Comparison of ENCODE assay signal across 8 cellular contexts in genomic region chr4:109815151-109816081, GRCh38. TPM values are rescaled to one million over a fixed set of nuclear protein-coding genes. Genes with fewer than 3 reads are reported as not detected.
DNase-seq lines count a peak whose midpoint lies in the region; ATAC-seq, FAIRE-seq and TF ChIP-seq lines count a peak whose summit lies in the region.

TSS of gene GAR1 (plus strand) at chr4:109815762. CDS start at chr4:109816165, 403 bp downstream.

- peak in 1 of 9 donors; percentile 21 for TF ChIP-seq CTCF in heart right ventricle (IDR thresholded peaks at IDR 0.05)

- H3K4me1 ChIP-seq in heart right ventricle = peaks cover 0 to 25% (median 17%) of the 10 kb centered on the region in 9 donors

- H3K4me1 Mint-ChIP-seq in T-cell = peaks cover 42 to 44% (median 44%) of the 10 kb centered on the region in 3 donors

- peak; percentile 100 for ATAC-seq in HG02840 (IDR thresholded peaks at IDR 0.05; ENCODE audit: low FRiP score, unreplicated experiment)
- peak; percentile 95 to 97 (median 96) for ATAC-seq in T-cell (replicated peaks in 1 of 4)
- peak; percentile 98 to 100 (median 100) for ATAC-seq in heart right ventricle

- peak; percentile 69 for DNase-seq in GM12891 (ENCODE audit: insufficient read length, low spot score)
- DNase-seq in NCI-H1436 treated with DMSO at 0.1 percent for 48 hours (lab: John Stamatoyannopoulos, UW) = peak; percentile 78
- DNase-seq in T-cell = peak; percentile 66 to 91 (median 83)
- DNase-seq in heart right ventricle = peak; percentile 84 to 90
- peak; percentile 81 to 98 (median 89) for DNase-seq in posterior cingulate gyrus
- DNase-seq in ureter (ENCODE audit: low spot score) = peak; percentile 90

- H3K4me3 Mint-ChIP-seq in T-cell = peak within 1 kb of the TSS; percentile 96 to 99 (median 99)

- 0% methylated on average over 53 of the region's 53 CpGs for WGBS in adipose tissue, 3 donors
- WGBS in heart right ventricle, 2 donors = 0% methylated on average over 53 of the region's 53 CpGs

- H3K27me3 ChIP-seq in heart right ventricle = no peaks in the 10 kb centered on the region

- peak; percentile 83 for TF ChIP-seq POLR2A in GM12891 (IDR thresholded peaks at IDR 0.05; ENCODE audit: low read depth, low read length)

- H3K4me3 ChIP-seq in heart right ventricle = peak within 1 kb of the TSS; percentile 65 to 94 (median 78)

- H3K9me3 Mint-ChIP-seq in T-cell = no peaks in the 10 kb centered on the region

- H3K36me3 Mint-ChIP-seq in T-cell = peaks cover 17% of the 10 kb centered on the region

- FAIRE-seq in GM12891 (lab: Jason Lieb, UNC) = peak; percentile 98

- no peak within 1 kb of the TSS for H3K27ac ChIP-seq in adipose tissue (ENCODE audit: low read depth, low read length)
- peak within 1 kb of the TSS in 9 of 10 donors; percentile 69 to 90 (median 85) for H3K27ac ChIP-seq in heart right ventricle

- CTCF ChIA-PET in T-cell (lab: Charles Lee) = interaction anchor here in 1 of 2 donors (0.6 to 1.2 kb wide), 6 partner anchors 10 to 1884 kb away, joined by 3 to 4 read pairs (median 3); partner anchors contain the start of gene SEC24B

- H3K9me3 ChIP-seq in heart right ventricle = no peaks in the 10 kb centered on the region

- POLR2A ChIA-PET in T-cell (lab: Charles Lee) = interaction anchor here in 1 of 2 donors (0.6 kb wide), 1 partner anchor 1461 kb away, joined by 5 read pairs; no protein-coding TSS in a partner anchor

- H3K36me3 ChIP-seq in heart right ventricle = peaks cover 0 to 32% (median 8%) of the 10 kb centered on the region in 9 donors

- intact Hi-C loops in heart right ventricle (cut with DNase I) = loop anchor here in 9 of 10 donors (2.0 to 10.0 kb wide), 9 partner anchors 83 to 383 kb away; partner anchors contain the start of genes CASP6 (in 8 of the 9), SEC24B (in 6 of the 9) and PLA2G12A (in 2 of the 9)
- intact Hi-C loops in posterior cingulate gyrus (cut with DNase I) = loop anchor here (5.0 kb wide), 2 partner anchors 83 to 383 kb away; partner anchors contain the start of genes PLA2G12A and SEC24B

- H3K27ac Mint-ChIP-seq in T-cell = peak within 1 kb of the TSS; percentile 93 to 97

- H3K27me3 Mint-ChIP-seq in T-cell = no peaks in the 10 kb centered on the region

TF ChIP-seq in GM12891, 5 proteins besides CTCF, POLR2A, EP300 and RAD21:
- TF ChIP-seq SPI1 (IDR thresholded peaks at IDR 0.05; ENCODE audit: low read depth, low read length) = no peak
- TF ChIP-seq PAX5 (IDR thresholded peaks at IDR 0.05; ENCODE audit: insufficient read depth, low read length, severe bottlenecking) = no peak
- peak; percentile 65; the same call in 1 of the 2 replicates for TF ChIP-seq TAF1 (IDR thresholded peaks at IDR 0.05; ENCODE audit: low read depth, low read length)
- peak; percentile 77 for TF ChIP-seq POLR2AphosphoS5 (IDR thresholded peaks at IDR 0.05; ENCODE audit: low read depth, low read length)
- no peak for TF ChIP-seq POU2F2 (IDR thresholded peaks at IDR 0.05; ENCODE audit: low read depth, low read length)

RNA-seq across cellular contexts. Expression of gene GAR1, which starts in this region (rescaled TPM):
- polyA plus RNA-seq in GM12891 (2012; ENCODE audit: low read depth, missing spikeins) = 44.5 TPM
- 10 to 100 TPM in 4 of 5 donors, 1 to 10 TPM in 1; 8.1 to 13.9 (median 12.9) TPM for total RNA-seq in T-cell
- 10 to 100 TPM in 2 of 3 donors, 1 to 10 TPM in 1; 8.8 to 21.8 (median 20.5) TPM for polyA plus RNA-seq in adipose tissue
- total RNA-seq in heart right ventricle = 10 to 100 TPM in 3 of 10 donors, 1 to 10 TPM in 7; 6.8 to 12.3 (median 9.2) TPM
- polyA plus RNA-seq in heart right ventricle = 10 to 100 TPM in 1 of 2 donors, 1 to 10 TPM in 1; 9.6 to 17.2 TPM
- 23.9 TPM for total RNA-seq in ureter
